ENCODE assay signal across 11 cellular contexts in the genomic region with DNA sequence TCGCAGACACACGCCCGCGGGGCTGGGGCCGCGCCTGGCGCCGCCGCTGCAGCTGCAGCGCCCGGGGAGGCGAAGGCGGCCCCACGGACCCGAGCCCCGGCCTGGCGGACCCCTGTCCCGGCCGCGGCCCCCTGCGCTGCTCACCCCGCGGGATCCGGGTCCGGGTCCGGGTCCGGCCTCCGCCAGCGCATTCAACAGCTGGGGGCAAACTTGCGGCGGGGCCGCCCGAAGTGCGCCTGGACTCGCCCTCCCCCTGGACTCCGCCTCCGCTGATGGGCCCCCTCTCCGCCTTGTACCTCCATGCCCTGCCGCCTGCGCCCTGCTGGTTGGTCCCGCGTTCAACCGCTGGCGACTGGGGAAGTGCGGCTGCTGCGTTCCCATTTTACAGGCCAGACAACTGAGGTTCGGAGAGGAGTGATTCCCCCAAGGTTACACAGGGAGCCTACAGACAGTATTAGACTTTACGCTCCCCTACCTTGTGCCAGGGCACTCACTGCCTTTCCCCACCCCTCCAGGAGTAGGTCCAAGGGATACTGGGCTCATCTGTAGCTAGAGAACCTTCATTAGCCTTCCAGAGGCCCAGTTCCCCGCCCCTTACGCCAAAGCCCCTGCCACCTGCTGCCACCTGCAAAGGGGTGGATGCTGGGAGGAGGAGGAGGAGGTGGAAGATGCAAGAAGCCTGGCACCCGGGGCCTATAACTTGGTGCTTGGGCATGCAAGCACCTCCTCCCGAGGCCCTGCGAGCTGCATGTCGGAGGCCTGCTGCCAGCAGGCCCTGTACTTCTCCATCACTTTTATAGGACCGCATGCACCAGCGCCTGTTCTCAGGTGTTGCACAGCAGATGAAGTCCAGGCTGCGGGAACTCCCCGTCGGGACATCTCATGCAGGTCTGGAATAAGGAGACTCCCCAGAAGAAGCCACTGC. TPM values are rescaled to one million over a fixed set of nuclear protein-coding genes. Genes with fewer than 3 reads are reported as not detected.
DNase-seq lines count a peak whose midpoint lies in the region; ATAC-seq and TF ChIP-seq lines count a peak whose summit lies in the region.
"Had no signal": no experiment of that assay in that cellular context is flagged by ENCODE, and none has a peak within 500 bp of the region (broad histone marks: within the 10 kb centered on the region; RNA-seq: fewer than 3 reads in every experiment).

No MANE protein-coding gene starts in this region.

- intact Hi-C loops in lower leg skin (cut with DNase I; ENCODE audit: low total_unique reads) (no loop called here), transverse colon (cut with DNase I; ENCODE audit: low total_unique reads) (no loop called here)

- 13 to 35% methylated on average over 15 to 59 of the region's 59 CpGs for WGBS in lower leg skin, 2 donors
- 47 to 60% methylated on average over 1 to 15 of the region's 59 CpGs for WGBS in transverse colon (ENCODE audit: low coverage in 1 of 2), 2 donors
- WGBS in tibial nerve, 2 donors, result 22 to 27% methylated on average over 33 to 46 of the region's 59 CpGs

- no peak for ATAC-seq in GM18502 (IDR thresholded peaks at IDR 0.05; ENCODE audit: poor library complexity, unreplicated experiment)

- peaks cover 1% of the 10 kb centered on the region for H3K36me3 Mint-ChIP-seq in activated naive CD4-positive, alpha-beta T cell treated with anti-CD3 and anti-CD28 coated beads, Interleukin-2, amount 50 U/mL, for 24 hours
- H3K36me3 Mint-ChIP-seq in brain, result no peaks in the 10 kb centered on the region

- H3K4me3 ChIP-seq in lower leg skin (ENCODE audit: low read depth, poor library complexity, severe bottlenecking), result peak overlapping the region; percentile 1
- peak overlapping the region in 3 of 4 donors; percentile 13 to 46 (median 34) for H3K4me3 ChIP-seq in transverse colon
- H3K4me3 ChIP-seq in tibial nerve, result peak overlapping the region in 2 of 4 donors; percentile 25 to 56
- H3K4me3 ChIP-seq: GM12878 had no signal

- H3K27me3 ChIP-seq in transverse colon (peaks cover 99% of the 10 kb centered on the region), tibial nerve (peaks cover 3 to 96% of the 10 kb centered on the region in 2 donors)

- TF ChIP-seq CTCF in brain (conservative IDR thresholded peaks at IDR 0.05) (no peak), lower leg skin (IDR thresholded peaks at IDR 0.05) (no peak), transverse colon (IDR thresholded peaks at IDR 0.05) (no peak), tibial nerve (IDR thresholded peaks at IDR 0.05) (no peak)

- TF ChIP-seq POLR2A in lower leg skin (IDR thresholded peaks at IDR 0.05) (no peak), transverse colon (IDR thresholded peaks at IDR 0.05) (no peak), tibial nerve (IDR thresholded peaks at IDR 0.05) (no peak)

- H3K36me3 ChIP-seq in transverse colon (no peaks in the 10 kb centered on the region), tibial nerve (no peaks in the 10 kb centered on the region)

- peaks cover 0 to 9% (median 6%) of the 10 kb centered on the region in 4 donors for H3K4me1 ChIP-seq in transverse colon
- H3K4me1 ChIP-seq in tibial nerve, result peaks cover 0 to 26% (median 5%) of the 10 kb centered on the region in 4 donors

- H3K4me3 Mint-ChIP-seq in activated naive CD4-positive, alpha-beta T cell treated with anti-CD3 and anti-CD28 coated beads, Interleukin-2, amount 50 U/mL, for 24 hours, result peak overlapping the region; percentile 59
- H3K4me3 Mint-ChIP-seq in brain, result peak overlapping the region; percentile 38 to 74 (median 68)
- H3K4me3 Mint-ChIP-seq: activated CD4-positive, alpha-beta memory T cell treated with anti-CD3 and anti-CD28 coated beads, Interleukin-2, amount 10 ng/mL, durations not matched to agents 7 days and 5 days had no signal

- peaks cover 29% of the 10 kb centered on the region for H3K27me3 Mint-ChIP-seq in activated naive CD4-positive, alpha-beta T cell treated with anti-CD3 and anti-CD28 coated beads, Interleukin-2, amount 50 U/mL, for 24 hours
- peaks cover 73% of the 10 kb centered on the region for H3K27me3 Mint-ChIP-seq in brain

- H3K9me3 ChIP-seq in transverse colon, result no peaks in the 10 kb centered on the region
- H3K9me3 ChIP-seq in tibial nerve, result peaks cover 0 to 8% (median 0%) of the 10 kb centered on the region in 4 donors

- no peak overlapping the region for H3K27ac ChIP-seq in transverse colon
- no peak overlapping the region for H3K27ac ChIP-seq in tibial nerve
- H3K27ac ChIP-seq: KMS-11 had no signal

- in situ Hi-C loops in transverse colon (cut with MboI; ENCODE audit: low pct_ligation_motif_present in 1 of 4, low pct_unique_long_range_greater_than_20kb in 1 of 4, low sequenced_read_pairs in 3 of 4), result no loop called here

- H3K27ac Mint-ChIP-seq in activated naive CD4-positive, alpha-beta T cell treated with anti-CD3 and anti-CD28 coated beads, Interleukin-2, amount 50 U/mL, for 24 hours, result peak overlapping the region; percentile 59
- peak overlapping the region in 3 of 5 experiments; percentile 20 to 89 (median 75) for H3K27ac Mint-ChIP-seq in brain
- H3K27ac Mint-ChIP-seq: activated CD4-positive, alpha-beta memory T cell treated with anti-CD3 and anti-CD28 coated beads, Interleukin-2, amount 10 ng/mL, durations not matched to agents 7 days and 5 days had no signal

- DNase-seq in activated naive CD4-positive, alpha-beta T cell treated with Interleukin-2 at 50 U/mL for 16 hours, result no peak
- no peak for DNase-seq in lower leg skin (ENCODE audit: low spot score in 2 of 2)
- DNase-seq in transverse colon, result no peak
- DNase-seq in tibial nerve (ENCODE audit: low spot score in 2 of 2), result no peak
- DNase-seq in stimulated activated naive CD4-positive, alpha-beta T cell treated with Interleukin-2 at 50 U/mL for 16 hours (lab: John Stamatoyannopoulos, UW), result no peak

- no peaks in the 10 kb centered on the region for H3K9me3 Mint-ChIP-seq in activated naive CD4-positive, alpha-beta T cell treated with anti-CD3 and anti-CD28 coated beads, Interleukin-2, amount 50 U/mL, for 24 hours
- peaks cover 0 to 12% (median 8%) of the 10 kb centered on the region in 5 experiments for H3K9me3 Mint-ChIP-seq in brain

- peaks cover 9% of the 10 kb centered on the region for H3K4me1 Mint-ChIP-seq in activated naive CD4-positive, alpha-beta T cell treated with anti-CD3 and anti-CD28 coated beads, Interleukin-2, amount 50 U/mL, for 24 hours
- peaks cover 67% of the 10 kb centered on the region for H3K4me1 Mint-ChIP-seq in brain

- no peak for TF ChIP-seq EP300 in transverse colon (IDR thresholded peaks at IDR 0.05; ENCODE audit: low read depth)
- no peak for TF ChIP-seq EP300 in tibial nerve (IDR thresholded peaks at IDR 0.05)

RNA-seq across cellular contexts. Expression of gene ELFN2, which starts 0.7 kb away (rescaled TPM):
- 3.7 TPM for polyA plus RNA-seq in brain (ENCODE audit: insufficient read depth, low read depth, low replicate concordance)
- 1 to 10 TPM in 2 of 4 donors, under 1 TPM in 2; 0.26 to 1.5 (median 0.82) TPM for total RNA-seq in lower leg skin
- under 1 TPM in 2 of 4 donors, not detected in 2; under 0.01 TPM for total RNA-seq in transverse colon
- total RNA-seq in tibial nerve, result 1 to 10 TPM in 3 of 4 donors, under 1 TPM in 1; 0.30 to 4.4 (median 3.1) TPM

RNA-seq across cellular contexts. Expression of gene MFNG, which starts 58.2 kb away (rescaled TPM):
- 6.8 TPM for polyA plus RNA-seq in brain (ENCODE audit: insufficient read depth, low read depth, low replicate concordance)
- total RNA-seq in lower leg skin, result 10 to 100 TPM in 1 of 4 donors, 1 to 10 TPM in 3; 5.7 to 13.0 (median 6.3) TPM
- total RNA-seq in transverse colon, result 10 to 100 TPM in 3 of 4 donors, 1 to 10 TPM in 1; 2.8 to 26.4 (median 15.7) TPM
- total RNA-seq in tibial nerve, result 10 to 100 TPM; 11.7 to 24.9 (median 19.4) TPM
